In genomic region chr7:22723642-22724041, GRCh38 we compare ENCODE assay signal across 9 cellular contexts. TPM values are rescaled to one million over a fixed set of nuclear protein-coding genes. Genes with fewer than 3 reads are reported as not detected.
A peak's percentile ranks its signal among the peaks of the same experiment; 100 is the strongest.
DNase-seq lines count a peak whose midpoint lies in the region; ATAC-seq, FAIRE-seq and TF ChIP-seq lines count a peak whose summit lies in the region.
"Had no signal": no experiment of that assay in that cellular context is flagged by ENCODE, and none has a peak within 500 bp of the region (broad histone marks: within the 10 kb centered on the region; RNA-seq: fewer than 3 reads in every experiment).

No MANE protein-coding gene starts in this region.

- no peak for FAIRE-seq in GM12892 (lab: Jason Lieb, UNC)

- peak; percentile 43 for DNase-seq in amniotic epithelial cell (ENCODE audit: low read depth)
- peak; percentile 63 for DNase-seq in iris pigment epithelial cell (ENCODE audit: low read depth)
- no peak for DNase-seq in smooth muscle cell (lab: John Stamatoyannopoulos, UW; ENCODE audit: unreplicated experiment)
- no peak for DNase-seq in NCI-H1694 treated with DMSO at 0.1 percent for 48 hours (lab: John Stamatoyannopoulos, UW)
- DNase-seq in GM12892 (ENCODE audit: insufficient read length), result no peak
- DNase-seq in central memory CD4-positive, alpha-beta T cell, result no peak
- DNase-seq: NK-92 treated with Interleukin-12 subunit alpha and Interleukin-12 subunit beta, amount 100 ng/mL, for 24 hours had no signal

- peak overlapping the region; percentile 3 to 75 (median 26) for H3K4me3 Mint-ChIP-seq in IgD-negative memory B cell

- H3K27ac ChIP-seq in smooth muscle cell (ENCODE audit: low read depth), result no peak overlapping the region

- H3K9me3 Mint-ChIP-seq in IgD-negative memory B cell, result no peaks in the 10 kb centered on the region

- no peaks in the 10 kb centered on the region for H3K79me2 ChIP-seq in smooth muscle cell (ENCODE audit: low read depth)

- H3K27me3 Mint-ChIP-seq in IgD-negative memory B cell, result peaks cover 2% of the 10 kb centered on the region

- no peak for TF ChIP-seq POLR2A in GM12892 (IDR thresholded peaks at IDR 0.05; ENCODE audit: low read depth, low read length)

- peaks cover 6% of the 10 kb centered on the region for H3F3A ChIP-seq in smooth muscle cell (ENCODE audit: low read depth)

- no peak overlapping the region for H3K9ac ChIP-seq in smooth muscle cell (ENCODE audit: low read depth)

- no peaks in the 10 kb centered on the region for H3K36me3 Mint-ChIP-seq in IgD-negative memory B cell

- no peak for TF ChIP-seq CTCF in smooth muscle cell (IDR thresholded peaks at IDR 0.05; ENCODE audit: borderline replicate concordance, insufficient read depth, poor library complexity, severe bottlenecking)

- H4K20me1 ChIP-seq in smooth muscle cell (ENCODE audit: low read depth), result no peaks in the 10 kb centered on the region

- no peaks in the 10 kb centered on the region for H3K27me3 ChIP-seq in smooth muscle cell (ENCODE audit: low read depth)

- H3K4me3 ChIP-seq in smooth muscle cell, result no peak overlapping the region

- peaks cover 7% of the 10 kb centered on the region for H3K4me1 ChIP-seq in smooth muscle cell (ENCODE audit: low read depth)

- H3K36me3 ChIP-seq in smooth muscle cell (ENCODE audit: low read depth), result no peaks in the 10 kb centered on the region

- no peak for ATAC-seq in HG03175 (IDR thresholded peaks at IDR 0.05; ENCODE audit: unreplicated experiment)

- H3K27ac Mint-ChIP-seq in IgD-negative memory B cell, result peak overlapping the region in 2 of 3 donors; percentile 1 to 40

- H3K4me1 Mint-ChIP-seq in IgD-negative memory B cell, result peaks cover 30 to 51% (median 49%) of the 10 kb centered on the region in 3 donors

- 49% methylated on average over 4 of the region's 4 CpGs for WGBS in smooth muscle cell (ENCODE audit: low lambda C conversion rate)

- no peaks in the 10 kb centered on the region for H3K9me3 ChIP-seq in smooth muscle cell (replicated peaks; ENCODE audit: low read depth)

- peak overlapping the region; percentile 51 for H3K4me2 ChIP-seq in smooth muscle cell

- peak overlapping the region; percentile 8 for H2AFZ ChIP-seq in smooth muscle cell (ENCODE audit: low read depth)

RNA-seq across cellular contexts. Expression of gene IL6, which starts 3.4 kb away (rescaled TPM):
- polyA plus RNA-seq in IgD-negative memory B cell (3.8 TPM), smooth muscle cell (0.31 and 18.1 TPM in 2 replicates)
- 4.6 and 19.1 TPM in 2 replicates for total RNA-seq in smooth muscle cell
- 0.70 TPM for polyA plus RNA-seq in GM12892 (2012; ENCODE audit: missing spikeins)

Comparison
In these comparisons a context has a peak if more than half of its experiments do, and no peak if none do; other contexts are left out.
1. DNase-seq: peak in amniotic epithelial cell (single experiment) and iris pigment epithelial cell (single experiment); none in smooth muscle cell (single experiment), NCI-H1694 treated with DMSO at 0.1 percent for 48 hours (single experiment), GM12892 (single experiment) and central memory CD4-positive, alpha-beta T cell (single experiment).